Comparison of ENCODE assay signal across 17 cellular contexts in the genomic region with DNA sequence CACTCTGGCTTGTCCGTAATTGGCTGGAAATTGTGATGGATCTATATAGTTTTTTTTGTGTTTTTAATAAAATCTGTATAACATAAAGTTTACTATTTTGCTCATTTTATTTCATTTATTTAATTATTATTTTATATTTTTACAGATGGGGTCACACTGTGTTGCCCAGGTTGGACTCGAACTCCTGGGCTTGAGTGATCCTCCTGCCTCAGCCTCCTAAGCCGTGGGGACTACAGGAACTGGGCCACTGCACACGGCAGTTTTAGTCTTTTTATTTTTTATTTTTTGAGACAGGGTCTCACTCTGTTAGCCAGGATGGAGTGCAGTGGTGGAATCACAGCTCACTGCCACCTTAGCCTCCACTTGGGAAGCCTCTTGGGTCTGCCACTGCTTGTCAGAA. TPM values are rescaled to one million over a fixed set of nuclear protein-coding genes. Genes with fewer than 3 reads are reported as not detected.
DNase-seq lines count a peak whose midpoint lies in the region; FAIRE-seq and TF ChIP-seq lines count a peak whose summit lies in the region.
"Had no signal": no experiment of that assay in that cellular context is flagged by ENCODE, and none has a peak within 500 bp of the region (broad histone marks: within the 10 kb centered on the region; RNA-seq: fewer than 3 reads in every experiment).

No MANE protein-coding gene starts in this region.

- TF ChIP-seq CTCF in H1 (IDR thresholded peaks at IDR 0.05; ENCODE audit: control extremely low read depth in 1 of 3, insufficient read depth in 1 of 3, low read depth in 1 of 3, low read length in 3 of 3): no peak
- TF ChIP-seq CTCF in neural progenitor cell (IDR thresholded peaks at IDR 0.05): no peak

- H3K4me3 ChIP-seq in HUES6 (ENCODE audit: low read depth, low read length) (no peak overlapping the region), H1 (ENCODE audit: extremely low read depth in 1 of 4, insufficient read depth in 2 of 4, low read depth in 3 of 4, low read length in 4 of 4) (no peak overlapping the region), neural progenitor cell (no peak overlapping the region)
- H3K4me3 ChIP-seq: BLaER1 treated with 17β-estradiol and CSF1 and Interleukin-3, amounts not matched to agents 10 nM and 100 nM; GM12878 had no signal

- H3K4me1 ChIP-seq in HUES6 (ENCODE audit: control insufficient read depth, insufficient read depth, low read length) (peaks cover 16% of the 10 kb centered on the region; the same call in 1 of the 2 replicates), H1 (replicated peaks in 1 of 4; ENCODE audit: control insufficient read depth in 3 of 4, insufficient read depth in 4 of 4, low read length in 3 of 4) (peaks cover 4 to 11% (median 8%) of the 10 kb centered on the region in 4 experiments; a peak in 6 of 7 replicates), neural progenitor cell (peaks cover 12% of the 10 kb centered on the region)
- H3K4me1 ChIP-seq: BLaER1 treated with 17β-estradiol and CSF1 and Interleukin-3, amounts not matched to agents 10 nM and 100 nM had no signal

- peaks cover 37% of the 10 kb centered on the region for H3K36me3 Mint-ChIP-seq in neural progenitor cell

- no peaks in the 10 kb centered on the region for H3K23me2 ChIP-seq in H1 (ENCODE audit: low read depth, low read length)

- no peak overlapping the region for H3K27ac Mint-ChIP-seq in neural progenitor cell
- H3K27ac Mint-ChIP-seq: B cell; CD8-positive, alpha-beta T cell; HFFc6 had no signal

- peaks cover 9% of the 10 kb centered on the region; the same call in 1 of the 2 replicates for H3K36me3 ChIP-seq in HUES6 (ENCODE audit: control insufficient read depth, insufficient read depth, low read length)
- no peaks in the 10 kb centered on the region; a peak in 1 of 8 replicates for H3K36me3 ChIP-seq in H1 (ENCODE audit: control insufficient read depth in 2 of 4, insufficient read depth in 4 of 4, low read length in 3 of 4)
- no peaks in the 10 kb centered on the region for H3K36me3 ChIP-seq in neural progenitor cell

- H3F3A ChIP-seq in neural progenitor cell (ENCODE audit: low read depth): peaks cover 21% of the 10 kb centered on the region

- peak overlapping the region; percentile 95 for H4K5ac ChIP-seq in H1 (ENCODE audit: insufficient read length, low read depth, low read length)

- no peak for TF ChIP-seq EP300 in H1 (IDR thresholded peaks at IDR 0.05; ENCODE audit: borderline replicate concordance in 1 of 2, low read depth in 2 of 2, low read length in 2 of 2)

- no peak overlapping the region for H2BK15ac ChIP-seq in H1 (ENCODE audit: low read length)

- H2BK20ac ChIP-seq in H1 (ENCODE audit: low read length): no peak overlapping the region

- H3K9me3 ChIP-seq in HUES6 (ENCODE audit: control insufficient read depth, insufficient read depth, low read depth, low read length): no peaks in the 10 kb centered on the region
- H3K9me3 ChIP-seq in H1 (ENCODE audit: insufficient read depth in 2 of 2, low read depth in 1 of 2, low read length in 1 of 2): no peaks in the 10 kb centered on the region
- no peaks in the 10 kb centered on the region for H3K9me3 ChIP-seq in neural progenitor cell (ENCODE audit: low read depth)

- H3K79me1 ChIP-seq in H1 (ENCODE audit: low read depth, low read length): peaks cover 3% of the 10 kb centered on the region

- H3K79me2 ChIP-seq in H1 (ENCODE audit: control insufficient read depth in 1 of 2, insufficient read depth in 2 of 2, low read length in 2 of 2) (no peaks in the 10 kb centered on the region; a peak in 2 of 4 replicates), neural progenitor cell (ENCODE audit: low read depth) (peaks cover 7% of the 10 kb centered on the region)

- H3K27ac ChIP-seq in HUES6 (ENCODE audit: low read depth, low read length) (peak overlapping the region; percentile 74; the same call in 1 of the 2 replicates), H1 (ENCODE audit: low read depth, low read length) (no peak overlapping the region), neural progenitor cell (peak overlapping the region; percentile 59)
- H3K27ac ChIP-seq: BLaER1 treated with 17β-estradiol and CSF1 and Interleukin-3, amounts not matched to agents 10 nM and 100 nM; HL-60 had no signal

- peaks cover 19% of the 10 kb centered on the region for H3K9me3 Mint-ChIP-seq in neural progenitor cell

- H3K9ac ChIP-seq in HUES6 (ENCODE audit: low read length) (peak overlapping the region; percentile 19), H1 (replicated peaks in 1 of 4; ENCODE audit: extremely low read depth in 1 of 4, low read depth in 3 of 4, low read length in 3 of 4) (no peak overlapping the region), neural progenitor cell (no peak overlapping the region)
- H3K9ac ChIP-seq: BLaER1 treated with 17β-estradiol and CSF1 and Interleukin-3, amounts not matched to agents 10 nM and 100 nM had no signal

- H3K18ac ChIP-seq in H1 (ENCODE audit: extremely low read depth, low read length): peak overlapping the region; percentile 81; the same call in 1 of the 2 replicates

- CTCF ChIA-PET in H1 (lab: Charles Lee; ENCODE audit: partially characterized antibody): interaction anchor here (1.1 to 1.6 kb wide), 3 partner anchors 40 to 482 kb away, joined by 3 to 4 read pairs (median 3); no protein-coding TSS in a partner anchor

- H3K56ac ChIP-seq in H1 (replicated peaks; ENCODE audit: insufficient read length, low read depth, low read length): peak overlapping the region; percentile 69

- peaks cover 6% of the 10 kb centered on the region for H3K27me3 Mint-ChIP-seq in neural progenitor cell (ENCODE audit: insufficient read depth, low read depth)
- H3K27me3 Mint-ChIP-seq: B cell had no signal

- POLR2A ChIA-PET in H1 (lab: Charles Lee; ENCODE audit: partially characterized antibody): no interaction called here

- H2BK12ac ChIP-seq in H1 (ENCODE audit: low read depth, low read length): peak overlapping the region; percentile 98; the same call in 1 of the 2 replicates

- H2BK5ac ChIP-seq in H1 (ENCODE audit: low read depth, low read length): peak overlapping the region; percentile 73

- H4K91ac ChIP-seq in H1 (replicated peaks; ENCODE audit: insufficient read length, low read length): peak overlapping the region; percentile 85

- 0 out of 2 replicates have a peak overlapping the region, but pooled peaks have one; percentile 46 for H4K8ac ChIP-seq in H1 (ENCODE audit: extremely low read depth, insufficient read depth, low read length)

- TF ChIP-seq RAD21 in H1 (IDR thresholded peaks at IDR 0.05 in 1 of 2, conservative IDR thresholded peaks at IDR 0.05 in 1 of 2; ENCODE audit: low read depth in 2 of 2, low read length in 2 of 2): no peak

- H3K4me3 Mint-ChIP-seq in neural progenitor cell: no peak overlapping the region
- H3K4me3 Mint-ChIP-seq: B cell; CD8-positive, alpha-beta T cell; HFFc6 had no signal

- H3K4me2 ChIP-seq in H1 (ENCODE audit: insufficient read depth in 1 of 2, low read depth in 2 of 2, low read length in 2 of 2) (peak overlapping the region; percentile 5 to 47), neural progenitor cell (no peak overlapping the region)
- H3K4me2 ChIP-seq: BLaER1 treated with 17β-estradiol and CSF1 and Interleukin-3, amounts not matched to agents 10 nM and 100 nM had no signal

- H2AFZ ChIP-seq in H1 (ENCODE audit: low read length) (no peak overlapping the region), neural progenitor cell (replicated peaks) (no peak overlapping the region)

- H3K27me3 ChIP-seq in HUES6 (ENCODE audit: control insufficient read depth, insufficient read depth, low read length) (no peaks in the 10 kb centered on the region), H1 (replicated peaks in 1 of 4; ENCODE audit: control insufficient read depth in 3 of 4, extremely low read depth in 1 of 4, insufficient read depth in 3 of 4, low read length in 3 of 4) (no peaks in the 10 kb centered on the region), neural progenitor cell (no peaks in the 10 kb centered on the region)
- H3K27me3 ChIP-seq: BLaER1 treated with 17β-estradiol and CSF1 and Interleukin-3, amounts not matched to agents 10 nM and 100 nM had no signal

- H3K23ac ChIP-seq in H1 (ENCODE audit: insufficient read length): no peak overlapping the region

- peak overlapping the region; percentile 45; the same call in 1 of the 2 replicates for H2AK5ac ChIP-seq in H1 (ENCODE audit: low read depth, low read length)

- 87% methylated on average over 4 of the region's 4 CpGs; no CpG with 5 or more reads in 1 of the 2 experiments for WGBS in H1 (ENCODE audit: extremely low coverage in 1 of 2, insufficient coverage in 1 of 2, insufficient read length in 1 of 2, insufficient replicate concordance in 2 of 2, low coverage in 1 of 2, low lambda C conversion rate in 2 of 2, missing lambda C conversion rate in 1 of 2), 2 experiments

- FAIRE-seq in G401.6 (lab: Jason Lieb, UNC): peak; percentile 59
- no peak for FAIRE-seq in H1 (lab: Jason Lieb, UNC)
- FAIRE-seq: GM12878 had no signal

- no peak overlapping the region for H3K4ac ChIP-seq in H1 (replicated peaks; ENCODE audit: insufficient read length, low read depth, low read length)

- H2BK120ac ChIP-seq in H1 (replicated peaks; ENCODE audit: low read depth, low read length): peak overlapping the region; percentile 83

- no peak overlapping the region for H3K14ac ChIP-seq in H1 (ENCODE audit: insufficient read length)

- no peaks in the 10 kb centered on the region for H3K4me1 Mint-ChIP-seq in neural progenitor cell
- H3K4me1 Mint-ChIP-seq: B cell had no signal

- no peak for DNase-seq in H1 (ENCODE audit: low read depth in 1 of 2, low spot score in 2 of 2)
- DNase-seq in neural progenitor cell (ENCODE audit: low spot score): no peak
- DNase-seq in midbrain (lab: John Stamatoyannopoulos, UW): no peak
- no peak for DNase-seq in RPMI8226
- no peak for DNase-seq in cerebellar nuclear complex (lab: John Stamatoyannopoulos, UW)
- DNase-seq: 8988T; Calu3; CD8-positive, alpha-beta T cell; DMS79 treated with DMSO at 0.1 percent for 48 hours; HCEC 1CT; HFFc6 had no signal

- H4K20me1 ChIP-seq in H1 (replicated peaks in 1 of 2; ENCODE audit: control insufficient read depth in 1 of 2, insufficient read depth in 2 of 2, low read length in 2 of 2): no peaks in the 10 kb centered on the region
- H4K20me1 ChIP-seq in neural progenitor cell (ENCODE audit: low read depth): no peaks in the 10 kb centered on the region
- H4K20me1 ChIP-seq: BLaER1 treated with 17β-estradiol and CSF1 and Interleukin-3, amounts not matched to agents 10 nM and 100 nM had no signal

- no peak for TF ChIP-seq POLR2A in H1 (IDR thresholded peaks at IDR 0.05; ENCODE audit: control extremely low read depth in 1 of 2, low read depth in 2 of 2, low read length in 2 of 2)

RNA-seq across cellular contexts. Expression of gene PCCA, which starts 58.9 kb away (rescaled TPM):
- 49.8 and 54.4 TPM in 2 replicates for total RNA-seq in H1 (2021; fragmentation: NEBNext Ultra II Directional; extraction: Animal tissue kit (Norgen Biotek cat#: 25700))
- 15.2 and 18.4 TPM in 2 replicates for polyA plus RNA-seq in H1 (2011; rRNA removed)
- polyA plus RNA-seq in H1 (2011; cell fraction: cytosol; rRNA removed): 22.4 TPM
- 24.0 TPM for polyA plus RNA-seq in H1 (2011; cell fraction: nucleus; rRNA removed)
- polyA plus RNA-seq in H1 (2012, experiment 1 of 2): 40.5 to 53.9 TPM (median 43.9 TPM) in 4 replicates
- 2.9 TPM for polyA plus RNA-seq in H1 (2012, experiment 2 of 2)
- 37.8 TPM for polyA plus RNA-seq in H1 (2013, experiment 1 of 2)
- 38.8 TPM for polyA plus RNA-seq in H1 (2013, experiment 2 of 2)
- 56.2 and 100 TPM in 2 replicates for polyA minus RNA-seq in H1 (2011; rRNA and poly(A)+ RNA removed)
- 18.7 TPM for polyA minus RNA-seq in H1 (2011; cell fraction: cytosol; rRNA and poly(A)+ RNA removed)
- polyA minus RNA-seq in H1 (2011; cell fraction: nucleus; rRNA and poly(A)+ RNA removed): 107 TPM
- 36.6 and 60.6 TPM in 2 replicates for total RNA-seq in neural progenitor cell (ENCODE audit: low replicate concordance)
